ENCODE assay signal across 10 cellular contexts in the genomic region with DNA sequence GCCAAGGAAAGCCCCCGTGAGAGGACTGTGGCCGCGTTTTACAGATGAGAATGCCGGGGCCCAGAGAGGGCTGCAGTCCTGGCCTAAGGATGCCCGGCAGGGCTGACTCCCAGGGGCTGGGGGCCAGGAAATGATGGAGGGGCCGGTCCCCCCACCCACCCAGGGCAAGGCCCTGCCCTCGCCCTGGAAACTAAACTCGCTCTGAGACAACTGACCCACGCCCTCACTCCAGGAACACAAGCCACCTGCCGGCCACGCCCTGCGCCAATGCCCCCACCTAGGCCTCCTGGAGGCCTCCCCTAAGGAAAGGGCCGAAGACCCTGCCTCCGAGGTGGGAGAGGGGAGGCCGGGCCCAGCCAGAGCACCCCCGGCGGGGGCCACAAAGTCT. TPM values are rescaled to one million over a fixed set of nuclear protein-coding genes. Genes with fewer than 3 reads are reported as not detected.
DNase-seq lines count a peak whose midpoint lies in the region; ATAC-seq, FAIRE-seq and TF ChIP-seq lines count a peak whose summit lies in the region.
"Had no signal": no experiment of that assay in that cellular context is flagged by ENCODE, and none has a peak within 500 bp of the region (broad histone marks: within the 10 kb centered on the region; RNA-seq: fewer than 3 reads in every experiment).

No MANE protein-coding gene starts in this region.

- peak overlapping the region; percentile 83 for H3K4me3 Mint-ChIP-seq in natural killer cell treated with Interleukin-12 subunit alpha and Interleukin-12 subunit beta and Interleukin-15 and Interleukin-18, amount 100 ng/mL, for 72 hours

- 69% methylated on average over 3 of the region's 17 CpGs for WGBS in A549 (ENCODE audit: missing lambda C conversion rate)

- H3K27ac ChIP-seq in A549 = peak overlapping the region; percentile 93 to 96
- peak overlapping the region; percentile 86 for H3K27ac ChIP-seq in HUES6 (ENCODE audit: low read depth, low read length)
- peak overlapping the region; percentile 98 for H3K27ac ChIP-seq in duodenal mucosa (ENCODE audit: low read depth, low read length)
- H3K27ac ChIP-seq: KMS-11 had no signal

- FAIRE-seq in A549 (lab: Jason Lieb, UNC) = no peak

- H3K9me3 ChIP-seq in A549 = no peaks in the 10 kb centered on the region
- H3K9me3 ChIP-seq in HUES6 (ENCODE audit: control insufficient read depth, insufficient read depth, low read depth, low read length) = no peaks in the 10 kb centered on the region
- H3K9me3 ChIP-seq in duodenal mucosa (ENCODE audit: control insufficient read depth in 1 of 2, low read length in 2 of 2) = no peaks in the 10 kb centered on the region

- peak overlapping the region; percentile 90 for H3K4me2 ChIP-seq in A549
- H3K4me2 ChIP-seq: KMS-11 had no signal

- H3K36me3 Mint-ChIP-seq in natural killer cell treated with Interleukin-12 subunit alpha and Interleukin-12 subunit beta and Interleukin-15 and Interleukin-18, amount 100 ng/mL, for 72 hours = no peaks in the 10 kb centered on the region

- ATAC-seq in A549 (no peak), GM19328 (IDR thresholded peaks at IDR 0.05; ENCODE audit: unreplicated experiment) (no peak), HG03108 (IDR thresholded peaks at IDR 0.05; ENCODE audit: unreplicated experiment) (no peak), HG03439 (IDR thresholded peaks at IDR 0.05; ENCODE audit: unreplicated experiment) (no peak)
- ATAC-seq in natural killer cell treated with Interleukin-12 subunit alpha and Interleukin-12 subunit beta and Interleukin-15 and Interleukin-18, amount 100 ng/mL, for 72 hours = peak in 1 of 2 donors; percentile 11

- H3K4me1 ChIP-seq in A549 (peaks cover 62% of the 10 kb centered on the region), HUES6 (ENCODE audit: control insufficient read depth, insufficient read depth, low read length) (peaks cover 49% of the 10 kb centered on the region), duodenal mucosa (ENCODE audit: control insufficient read depth in 1 of 2, insufficient read depth in 2 of 2, low read length in 2 of 2) (peaks cover 61 to 77% of the 10 kb centered on the region in 2 donors)

- H3K27me3 ChIP-seq in HUES6 (ENCODE audit: control insufficient read depth, insufficient read depth, low read length) (no peaks in the 10 kb centered on the region), duodenal mucosa (ENCODE audit: control insufficient read depth in 1 of 2, insufficient read depth in 2 of 2, low read length in 2 of 2) (no peaks in the 10 kb centered on the region)

- DNase-seq in A549 (ENCODE audit: low read depth in 1 of 2, low spot score in 1 of 2) (no peak), NCI-H2227 treated with DMSO at 0.1 percent for 48 hours (lab: John Stamatoyannopoulos, UW) (no peak)
- DNase-seq in natural killer cell treated with Interleukin-12 subunit alpha and Interleukin-12 subunit beta and Interleukin-15 and Interleukin-18, amount 100 ng/mL, for 72 hours (ENCODE audit: low spot score) = no peak
- DNase-seq: SW 1271 had no signal

- H3K9me3 Mint-ChIP-seq in natural killer cell treated with Interleukin-12 subunit alpha and Interleukin-12 subunit beta and Interleukin-15 and Interleukin-18, amount 100 ng/mL, for 72 hours = no peaks in the 10 kb centered on the region

- POLR2A ChIA-PET in A549 (lab: Yijun Ruan, JAX) = no interaction called here

- peaks cover 21 to 27% of the 10 kb centered on the region in 2 donors for H3K4me1 Mint-ChIP-seq in natural killer cell treated with Interleukin-12 subunit alpha and Interleukin-12 subunit beta and Interleukin-15 and Interleukin-18, amount 100 ng/mL, for 72 hours (ENCODE audit: low read depth in 2 of 2)

- no peak for TF ChIP-seq CTCF in A549 (IDR thresholded peaks at IDR 0.05)

- H3K36me3 ChIP-seq in HUES6 (ENCODE audit: control insufficient read depth, insufficient read depth, low read length) (peaks cover 25% of the 10 kb centered on the region), duodenal mucosa (ENCODE audit: control insufficient read depth in 1 of 2, insufficient read depth in 2 of 2, low read length in 2 of 2) (peaks cover 0 to 13% of the 10 kb centered on the region in 2 donors)

- H3K9ac ChIP-seq in HUES6 (ENCODE audit: low read length) (peak overlapping the region; percentile 29), duodenal mucosa (ENCODE audit: low read depth in 1 of 2, low read length in 2 of 2) (peak overlapping the region; percentile 89 to 97)
- H3K9ac ChIP-seq: KMS-11 had no signal

- no peak overlapping the region for H3K4me3 ChIP-seq in A549
- no peak overlapping the region for H3K4me3 ChIP-seq in HUES6 (ENCODE audit: low read depth, low read length)
- H3K4me3 ChIP-seq in duodenal mucosa (ENCODE audit: low read depth in 1 of 2, low read length in 2 of 2) = peak overlapping the region; percentile 57 to 68

- no peaks in the 10 kb centered on the region for H3K27me3 Mint-ChIP-seq in natural killer cell treated with Interleukin-12 subunit alpha and Interleukin-12 subunit beta and Interleukin-15 and Interleukin-18, amount 100 ng/mL, for 72 hours

- TF ChIP-seq EP300 in A549 (IDR thresholded peaks at IDR 0.05) = no peak

- no peak for TF ChIP-seq POLR2A in A549 (IDR thresholded peaks at IDR 0.05; ENCODE audit: low read length)

- no peak for TF ChIP-seq RAD21 in A549 (conservative IDR thresholded peaks at IDR 0.05 in 1 of 2, IDR thresholded peaks at IDR 0.05 in 1 of 2)

- CTCF ChIA-PET in A549 (lab: Yijun Ruan, JAX) = no interaction called here

- peak overlapping the region; percentile 88 to 89 for H3K27ac Mint-ChIP-seq in natural killer cell treated with Interleukin-12 subunit alpha and Interleukin-12 subunit beta and Interleukin-15 and Interleukin-18, amount 100 ng/mL, for 72 hours

TF ChIP-seq in A549, 52 proteins besides CTCF, POLR2A, EP300 and RAD21:
- TF ChIP-seq POLR2AphosphoS2 (conservative IDR thresholded peaks at IDR 0.05; ENCODE audit: low read length) (no peak), CEBPB (IDR thresholded peaks at IDR 0.05) (no peak), HEYL (CRISPR knock-in tag; IDR thresholded peaks at IDR 0.05) (no peak), HOXB5 (CRISPR knock-in tag; IDR thresholded peaks at IDR 0.05) (no peak), CBX2 (IDR thresholded peaks at IDR 0.05; ENCODE audit: borderline replicate concordance, low read depth) (no peak), SMC3 (IDR thresholded peaks at IDR 0.05) (no peak), RFX5 (IDR thresholded peaks at IDR 0.05) (no peak)

RNA-seq across cellular contexts. Expression of a gene that starts 7.2 kb away (rescaled TPM):
- 2.2 and 2.3 TPM in 2 replicates for polyA plus RNA-seq in A549 (2011; rRNA removed)
- 7.0 and 12.5 TPM in 2 replicates for polyA plus RNA-seq in A549 (2012; cell fraction: cytosol; rRNA removed)
- 15.8 and 26.9 TPM in 2 replicates for polyA plus RNA-seq in A549 (2012; cell fraction: nucleus; rRNA removed)
- polyA plus RNA-seq in A549 (2017; fragmentation: RNase III; extraction: RNeasy Plus Mini Kit Qiagen cat#74134 plus additional on column Dnase treatment) = 10.2 to 11.6 TPM (median 11.4 TPM) in 3 replicates
- polyA minus RNA-seq in A549 (2011; rRNA and poly(A)+ RNA removed) = 2.6 and 3.7 TPM in 2 replicates
- 10 to 100 TPM; 63.4 to 70.5 TPM for total RNA-seq in natural killer cell treated with Interleukin-12 subunit alpha and Interleukin-12 subunit beta and Interleukin-15 and Interleukin-18, amount 100 ng/mL, for 72 hours

RNA-seq across cellular contexts. Expression of a gene that starts 52.0 kb away (rescaled TPM):
- polyA plus RNA-seq in A549 (2011; rRNA removed) (4.5 and 5.2 TPM in 2 replicates), A549 (2017; fragmentation: RNase III; extraction: RNeasy Plus Mini Kit Qiagen cat#74134 plus additional on column Dnase treatment) (10.6 to 12.8 TPM (median 11.3 TPM) in 3 replicates)
- 8.6 and 11.9 TPM in 2 replicates for polyA plus RNA-seq in A549 (2012; cell fraction: cytosol; rRNA removed)
- polyA plus RNA-seq in A549 (2012; cell fraction: nucleus; rRNA removed) = 17.1 and 17.4 TPM in 2 replicates
- 8.8 and 10.8 TPM in 2 replicates for polyA minus RNA-seq in A549 (2011; rRNA and poly(A)+ RNA removed)
- total RNA-seq in natural killer cell treated with Interleukin-12 subunit alpha and Interleukin-12 subunit beta and Interleukin-15 and Interleukin-18, amount 100 ng/mL, for 72 hours = 10 to 100 TPM; 39.4 to 58.6 TPM

Comparison
In these comparisons a context has a peak if more than half of its experiments do, and no peak if none do; other contexts are left out.
1. H3K4me3 ChIP-seq: peak in duodenal mucosa (2 of 2); none in A549 (single experiment) and HUES6 (single experiment).
2. Peak in every context shown above with its lines, with median percentiles within 50 percentile points of each other: H3K27ac ChIP-seq.